8 cellular contexts compared by ENCODE assay signal in genomic region chr17:8223356-8224063, GRCh38. TPM values are rescaled to one million over a fixed set of nuclear protein-coding genes. Genes with fewer than 3 reads are reported as not detected.
DNase-seq lines count a peak whose midpoint lies in the region; ATAC-seq and TF ChIP-seq lines count a peak whose summit lies in the region.

No MANE protein-coding gene starts in this region.

- H3K4me1 Mint-ChIP-seq in activated T-cell treated with anti-CD3 and anti-CD28 coated beads, Interleukin-2, amount 50 U/mL, for 4 hours (ENCODE audit: low read depth), result peaks cover 57% of the 10 kb centered on the region

- ATAC-seq in HG02840 (IDR thresholded peaks at IDR 0.05; ENCODE audit: low FRiP score, unreplicated experiment) (peak; percentile 1), aorta (ENCODE audit: low FRiP score) (no peak), GM19035 (IDR thresholded peaks at IDR 0.05; ENCODE audit: unreplicated experiment) (no peak)
- ATAC-seq in activated T-cell treated with anti-CD3 and anti-CD28 coated beads, Interleukin-2, amount 50 U/mL, for 4 hours, result peak; percentile 4 to 7

- H3K9me3 ChIP-seq in NT2/D1 (ENCODE audit: insufficient read depth, low read length) (no peaks in the 10 kb centered on the region), neural cell (ENCODE audit: low read length) (no peaks in the 10 kb centered on the region), aorta (ENCODE audit: control insufficient read depth, low read length) (no peaks in the 10 kb centered on the region)

- intact Hi-C loops in aorta (cut with DNase I), result loop anchor here (2.0 kb wide), 2 partner anchors 71 to 99 kb away; partner anchors contain the start of genes HES7 (in 1 of the 2) and SLC25A35 (in 1 of the 2)

- DNase-seq in DMS 273 (lab: John Stamatoyannopoulos, UW; ENCODE audit: unreplicated experiment), result peak; percentile 84
- DNase-seq in NT2/D1 (ENCODE audit: low read depth, low spot score), result no peak
- peak; percentile 34 for DNase-seq in activated T-cell treated with anti-CD3 and anti-CD28 coated beads, Interleukin-2, amount 50 U/mL, for 4 hours
- DNase-seq in fibroblast of pulmonary artery (ENCODE audit: low read depth), result peak; percentile 42
- peak; percentile 79 to 87 for DNase-seq in aorta

- H3K27me3 ChIP-seq in NT2/D1 (ENCODE audit: insufficient read depth, insufficient read length) (no peaks in the 10 kb centered on the region), neural cell (ENCODE audit: insufficient read depth, low read depth, low read length) (no peaks in the 10 kb centered on the region), aorta (ENCODE audit: control insufficient read depth in 1 of 2, insufficient read depth in 2 of 2, low read length in 1 of 2) (no peaks in the 10 kb centered on the region)

- H3K27me3 Mint-ChIP-seq in activated T-cell treated with anti-CD3 and anti-CD28 coated beads, Interleukin-2, amount 50 U/mL, for 4 hours (ENCODE audit: low read depth), result no peaks in the 10 kb centered on the region

- peaks cover 3% of the 10 kb centered on the region for H3K4me1 ChIP-seq in NT2/D1 (ENCODE audit: insufficient read depth, insufficient read length)
- H3K4me1 ChIP-seq in aorta (ENCODE audit: control insufficient read depth in 1 of 2, insufficient read depth in 2 of 2, low read length in 2 of 2), result no peaks in the 10 kb centered on the region

- H3K36me3 ChIP-seq in NT2/D1 (ENCODE audit: insufficient read depth, insufficient read length, low read length), result peaks cover 20% of the 10 kb centered on the region
- H3K36me3 ChIP-seq in neural cell (ENCODE audit: insufficient read depth, low read length), result peaks cover 11% of the 10 kb centered on the region
- no peaks in the 10 kb centered on the region for H3K36me3 ChIP-seq in aorta (ENCODE audit: control insufficient read depth in 1 of 2, insufficient read depth in 2 of 2, low read length in 1 of 2)

- TF ChIP-seq CTCF in fibroblast of pulmonary artery (IDR thresholded peaks at IDR 0.05; ENCODE audit: low read length, missing control alignments), result peak; percentile 5
- TF ChIP-seq CTCF in neural cell (IDR thresholded peaks at IDR 0.05; ENCODE audit: poor library complexity, severe bottlenecking), result peak; percentile 28

- H3K4me2 ChIP-seq in neural cell (ENCODE audit: low read length), result peak overlapping the region; percentile 86

- H3K9ac ChIP-seq in NT2/D1 (ENCODE audit: insufficient read length, low read depth) (peak overlapping the region; percentile 73), neural cell (ENCODE audit: low read length) (peak overlapping the region; percentile 83)

- TF ChIP-seq RAD21 in neural cell (conservative IDR thresholded peaks at IDR 0.05), result no peak

- H2AFZ ChIP-seq in neural cell (ENCODE audit: low read depth, low read length), result peak overlapping the region; percentile 79

- H3F3A ChIP-seq in neural cell (ENCODE audit: insufficient read depth, low read length, poor library complexity, severe bottlenecking), result peaks cover 10% of the 10 kb centered on the region

- H3K9me2 ChIP-seq in neural cell (ENCODE audit: insufficient read depth, low read length), result no peaks in the 10 kb centered on the region

- H3K27ac ChIP-seq in neural cell (ENCODE audit: low read length) (peak overlapping the region; percentile 97), aorta (ENCODE audit: low read depth in 1 of 2, low read length in 2 of 2) (peak overlapping the region; percentile 40 to 70)

- TF ChIP-seq EP300 in neural cell (conservative IDR thresholded peaks at IDR 0.05; ENCODE audit: poor library complexity, severe bottlenecking), result no peak

- WGBS in aorta, 2 donors, result 2 to 3% methylated on average over 26 to 27 of the region's 27 CpGs

- H3K36me3 Mint-ChIP-seq in activated T-cell treated with anti-CD3 and anti-CD28 coated beads, Interleukin-2, amount 50 U/mL, for 4 hours (ENCODE audit: insufficient read depth), result peaks cover 17% of the 10 kb centered on the region

- peak overlapping the region; percentile 96 for H3K4me3 Mint-ChIP-seq in activated T-cell treated with anti-CD3 and anti-CD28 coated beads, Interleukin-2, amount 50 U/mL, for 4 hours

- no peaks in the 10 kb centered on the region for H4K20me1 ChIP-seq in neural cell (ENCODE audit: insufficient read depth)

- H3K79me2 ChIP-seq in neural cell (replicated peaks; ENCODE audit: insufficient read depth, low read length), result no peaks in the 10 kb centered on the region

- H3K9me3 Mint-ChIP-seq in activated T-cell treated with anti-CD3 and anti-CD28 coated beads, Interleukin-2, amount 50 U/mL, for 4 hours, result no peaks in the 10 kb centered on the region

- peak overlapping the region; percentile 62 for H3K4me3 ChIP-seq in NT2/D1 (ENCODE audit: insufficient read length, low read depth)
- peak overlapping the region; percentile 78 for H3K4me3 ChIP-seq in fibroblast of pulmonary artery (replicated peaks; ENCODE audit: low read depth, low read length)
- H3K4me3 ChIP-seq in neural cell (ENCODE audit: low read length), result peak overlapping the region; percentile 99
- peak overlapping the region; percentile 43 to 48 for H3K4me3 ChIP-seq in aorta (ENCODE audit: low read length in 2 of 2)

TF ChIP-seq in neural cell, 6 proteins besides CTCF, POLR2A, EP300 and RAD21:
- TF ChIP-seq MXI1 (conservative IDR thresholded peaks at IDR 0.05; ENCODE audit: poor library complexity, severe bottlenecking) (peak; percentile 58), REST (IDR thresholded peaks at IDR 0.05; ENCODE audit: borderline replicate concordance) (no peak)

RNA-seq across cellular contexts. Expression of gene AURKB, which starts 13.1 kb away (rescaled TPM):
- total RNA-seq in activated T-cell treated with anti-CD3 and anti-CD28 coated beads, Interleukin-2, amount 50 U/mL, for 4 hours, result 1 to 10 TPM; 6.2 to 6.7 (median 6.7) TPM
- polyA plus RNA-seq in neural cell (0.84 and 4.8 TPM in 2 replicates), aorta (not detected)
- 0.97 and 2.9 TPM in 2 replicates for polyA minus RNA-seq in neural cell
- total RNA-seq in aorta, result 1 to 10 TPM in 1 of 2 donors, under 1 TPM in 1; 0.81 to 3.1 TPM

RNA-seq across cellular contexts. Expression of gene CTC1, which starts 24.3 kb away (rescaled TPM):
- total RNA-seq in activated T-cell treated with anti-CD3 and anti-CD28 coated beads, Interleukin-2, amount 50 U/mL, for 4 hours, result 10 to 100 TPM; 51.2 to 56.7 (median 53.9) TPM
- 11.9 and 16.5 TPM in 2 replicates for polyA plus RNA-seq in neural cell
- 17.0 and 22.0 TPM in 2 replicates for polyA minus RNA-seq in neural cell
- total RNA-seq in aorta, result 10 to 100 TPM; 43.3 to 59.2 TPM
- 10 to 100 TPM in 1 of 2 donors, 1 to 10 TPM in 1; 4.6 to 36.4 TPM for polyA plus RNA-seq in aorta

RNA-seq across cellular contexts. Expression of gene PFAS, which starts 25.6 kb away (rescaled TPM):
- 100 to 1,000 TPM; 222 to 271 (median 254) TPM for total RNA-seq in activated T-cell treated with anti-CD3 and anti-CD28 coated beads, Interleukin-2, amount 50 U/mL, for 4 hours
- 11.0 and 11.7 TPM in 2 replicates for polyA plus RNA-seq in neural cell
- 13.3 and 27.5 TPM in 2 replicates for polyA minus RNA-seq in neural cell
- 10 to 100 TPM; 21.3 to 25.4 TPM for total RNA-seq in aorta
- 1 to 10 TPM; 1.4 to 8.3 TPM for polyA plus RNA-seq in aorta

RNA-seq across cellular contexts. Expression of gene BORCS6, which starts 33.5 kb away (rescaled TPM):
- 1 to 10 TPM; 5.0 to 5.6 (median 5.2) TPM for total RNA-seq in activated T-cell treated with anti-CD3 and anti-CD28 coated beads, Interleukin-2, amount 50 U/mL, for 4 hours
- polyA plus RNA-seq in neural cell, result 12.1 and 13.7 TPM in 2 replicates
- 12.0 and 14.6 TPM in 2 replicates for polyA minus RNA-seq in neural cell
- 1 to 10 TPM; 5.2 to 8.0 TPM for total RNA-seq in aorta
- polyA plus RNA-seq in aorta, result 1 to 10 TPM; 6.4 to 9.4 TPM

RNA-seq across cellular contexts. Expression of gene TMEM107, which starts 47.3 kb away (rescaled TPM):
- 10 to 100 TPM; 11.9 to 18.6 (median 18.1) TPM for total RNA-seq in activated T-cell treated with anti-CD3 and anti-CD28 coated beads, Interleukin-2, amount 50 U/mL, for 4 hours
- polyA plus RNA-seq in neural cell, result 23.3 and 31.7 TPM in 2 replicates
- 46.0 and 56.4 TPM in 2 replicates for polyA minus RNA-seq in neural cell
- total RNA-seq in aorta, result 10 to 100 TPM in 1 of 2 donors, 1 to 10 TPM in 1; 8.9 to 12.3 TPM
- polyA plus RNA-seq in aorta, result 10 to 100 TPM in 1 of 2 donors, 1 to 10 TPM in 1; 9.9 to 20.9 TPM

Comparison
In these comparisons a context has a peak if more than half of its experiments do, and no peak if none do; other contexts are left out.
1. ATAC-seq: peak in HG02840 (single experiment) and activated T-cell treated with anti-CD3 and anti-CD28 coated beads, Interleukin-2, amount 50 U/mL, for 4 hours (2 of 2); none in aorta (single experiment) and GM19035 (single experiment).
2. H3K4me3 ChIP-seq: peak in every context shown above with its lines; median percentile 99 in neural cell; 78 in fibroblast of pulmonary artery; 62 in NT2/D1; 46 in aorta.
3. RNA of gene PFAS, which starts 25.6 kb away (total RNA-seq): 222 to 271 TPM in activated T-cell treated with anti-CD3 and anti-CD28 coated beads, Interleukin-2, amount 50 U/mL, for 4 hours; 21.3 to 25.4 TPM in aorta; every median in the first group is over 4 times any median in the second.